In the genomic region with DNA sequence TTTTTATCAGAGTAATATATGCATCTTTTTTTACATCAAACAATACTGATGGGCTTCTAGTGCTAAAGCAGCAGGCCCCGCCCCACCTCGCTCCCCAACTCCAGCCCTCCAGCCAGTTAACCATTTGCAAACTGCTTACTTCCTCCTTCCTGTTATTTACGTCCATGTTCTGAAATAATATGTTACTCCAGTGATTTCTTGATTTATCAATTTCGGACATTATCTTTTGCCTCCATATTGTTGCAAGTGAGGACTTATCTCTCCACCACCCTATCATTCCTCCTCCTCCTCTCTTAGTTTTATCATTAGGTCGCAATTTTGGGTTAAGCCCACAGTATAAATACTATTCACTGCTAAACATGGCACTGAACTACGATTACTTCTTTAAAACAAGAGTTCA, we compare ENCODE assay signal across 1 cellular context.
TF ChIP-seq lines count a peak whose summit lies in the region.

No MANE protein-coding gene starts in this region.

TF ChIP-seq in K562, 482 proteins besides CTCF, POLR2A, EP300 and RAD21 (continued from another document and continues in another):
- TF ChIP-seq RBM22 (IDR thresholded peaks at IDR 0.05; ENCODE audit: low read depth, low read length, poor library complexity, severe bottlenecking) (no peak), HCFC1 (IDR thresholded peaks at IDR 0.05; ENCODE audit: low read depth, low read length) (no peak), JUN (IDR thresholded peaks at IDR 0.05; ENCODE audit: borderline replicate concordance, low read depth, low read length) (no peak), JUN (CRISPR knock-in tag; IDR thresholded peaks at IDR 0.05; ENCODE audit: borderline replicate concordance) (no peak), CBFA2T3 (IDR thresholded peaks at IDR 0.05) (peak; percentile 84), ZNF77 (CRISPR knock-in tag; IDR thresholded peaks at IDR 0.05) (no peak), DDX20 (tag; IDR thresholded peaks at IDR 0.05; ENCODE audit: low read depth) (no peak), GATAD2A (IDR thresholded peaks at IDR 0.05) (peak; percentile 18; the same call in 1 of the 2 replicates), TCFL5 (CRISPR knock-in tag; conservative IDR thresholded peaks at IDR 0.05) (no peak), KDM1A (IDR thresholded peaks at IDR 0.05) (peak; percentile 47 to 64; a peak in 3 of 4 replicates), DPF2 (IDR thresholded peaks at IDR 0.05) (peak; percentile 84), SMAD2 (IDR thresholded peaks at IDR 0.05; ENCODE audit: low read depth, low read length) (no peak), ATF7 (IDR thresholded peaks at IDR 0.05) (no peak), NEUROD1 (IDR thresholded peaks at IDR 0.05; ENCODE audit: borderline replicate concordance, low read depth, low read length, partially characterized antibody) (no peak)
- TF ChIP-seq, protein P1, sequence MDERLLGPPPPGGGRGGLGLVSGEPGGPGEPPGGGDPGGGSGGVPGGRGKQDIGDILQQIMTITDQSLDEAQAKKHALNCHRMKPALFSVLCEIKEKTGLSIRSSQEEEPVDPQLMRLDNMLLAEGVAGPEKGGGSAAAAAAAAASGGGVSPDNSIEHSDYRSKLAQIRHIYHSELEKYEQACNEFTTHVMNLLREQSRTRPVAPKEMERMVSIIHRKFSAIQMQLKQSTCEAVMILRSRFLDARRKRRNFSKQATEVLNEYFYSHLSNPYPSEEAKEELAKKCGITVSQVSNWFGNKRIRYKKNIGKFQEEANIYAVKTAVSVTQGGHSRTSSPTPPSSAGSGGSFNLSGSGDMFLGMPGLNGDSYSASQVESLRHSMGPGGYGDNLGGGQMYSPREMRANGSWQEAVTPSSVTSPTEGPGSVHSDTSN (CRISPR knock-in tag; IDR thresholded peaks at IDR 0.05; ENCODE audit: low read depth), result no peak
- TF ChIP-seq, protein P1 (tag; conservative IDR thresholded peaks at IDR 0.05; ENCODE audit: low read depth), result peak; percentile 55; the same call in 1 of the 2 replicates
- TF ChIP-seq, protein P2, sequence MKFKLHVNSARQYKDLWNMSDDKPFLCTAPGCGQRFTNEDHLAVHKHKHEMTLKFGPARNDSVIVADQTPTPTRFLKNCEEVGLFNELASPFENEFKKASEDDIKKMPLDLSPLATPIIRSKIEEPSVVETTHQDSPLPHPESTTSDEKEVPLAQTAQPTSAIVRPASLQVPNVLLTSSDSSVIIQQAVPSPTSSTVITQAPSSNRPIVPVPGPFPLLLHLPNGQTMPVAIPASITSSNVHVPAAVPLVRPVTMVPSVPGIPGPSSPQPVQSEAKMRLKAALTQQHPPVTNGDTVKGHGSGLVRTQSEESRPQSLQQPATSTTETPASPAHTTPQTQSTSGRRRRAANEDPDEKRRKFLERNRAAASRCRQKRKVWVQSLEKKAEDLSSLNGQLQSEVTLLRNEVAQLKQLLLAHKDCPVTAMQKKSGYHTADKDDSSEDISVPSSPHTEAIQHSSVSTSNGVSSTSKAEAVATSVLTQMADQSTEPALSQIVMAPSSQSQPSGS (CRISPR knock-in tag; IDR thresholded peaks at IDR 0.05), result no peak
- TF ChIP-seq, protein P3, sequence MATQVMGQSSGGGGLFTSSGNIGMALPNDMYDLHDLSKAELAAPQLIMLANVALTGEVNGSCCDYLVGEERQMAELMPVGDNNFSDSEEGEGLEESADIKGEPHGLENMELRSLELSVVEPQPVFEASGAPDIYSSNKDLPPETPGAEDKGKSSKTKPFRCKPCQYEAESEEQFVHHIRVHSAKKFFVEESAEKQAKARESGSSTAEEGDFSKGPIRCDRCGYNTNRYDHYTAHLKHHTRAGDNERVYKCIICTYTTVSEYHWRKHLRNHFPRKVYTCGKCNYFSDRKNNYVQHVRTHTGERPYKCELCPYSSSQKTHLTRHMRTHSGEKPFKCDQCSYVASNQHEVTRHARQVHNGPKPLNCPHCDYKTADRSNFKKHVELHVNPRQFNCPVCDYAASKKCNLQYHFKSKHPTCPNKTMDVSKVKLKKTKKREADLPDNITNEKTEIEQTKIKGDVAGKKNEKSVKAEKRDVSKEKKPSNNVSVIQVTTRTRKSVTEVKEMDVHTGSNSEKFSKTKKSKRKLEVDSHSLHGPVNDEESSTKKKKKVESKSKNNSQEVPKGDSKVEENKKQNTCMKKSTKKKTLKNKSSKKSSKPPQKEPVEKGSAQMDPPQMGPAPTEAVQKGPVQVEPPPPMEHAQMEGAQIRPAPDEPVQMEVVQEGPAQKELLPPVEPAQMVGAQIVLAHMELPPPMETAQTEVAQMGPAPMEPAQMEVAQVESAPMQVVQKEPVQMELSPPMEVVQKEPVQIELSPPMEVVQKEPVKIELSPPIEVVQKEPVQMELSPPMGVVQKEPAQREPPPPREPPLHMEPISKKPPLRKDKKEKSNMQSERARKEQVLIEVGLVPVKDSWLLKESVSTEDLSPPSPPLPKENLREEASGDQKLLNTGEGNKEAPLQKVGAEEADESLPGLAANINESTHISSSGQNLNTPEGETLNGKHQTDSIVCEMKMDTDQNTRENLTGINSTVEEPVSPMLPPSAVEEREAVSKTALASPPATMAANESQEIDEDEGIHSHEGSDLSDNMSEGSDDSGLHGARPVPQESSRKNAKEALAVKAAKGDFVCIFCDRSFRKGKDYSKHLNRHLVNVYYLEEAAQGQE (CRISPR knock-in tag; IDR thresholded peaks at IDR 0.05; ENCODE audit: low read depth), result no peak
- TF ChIP-seq, protein P4, sequence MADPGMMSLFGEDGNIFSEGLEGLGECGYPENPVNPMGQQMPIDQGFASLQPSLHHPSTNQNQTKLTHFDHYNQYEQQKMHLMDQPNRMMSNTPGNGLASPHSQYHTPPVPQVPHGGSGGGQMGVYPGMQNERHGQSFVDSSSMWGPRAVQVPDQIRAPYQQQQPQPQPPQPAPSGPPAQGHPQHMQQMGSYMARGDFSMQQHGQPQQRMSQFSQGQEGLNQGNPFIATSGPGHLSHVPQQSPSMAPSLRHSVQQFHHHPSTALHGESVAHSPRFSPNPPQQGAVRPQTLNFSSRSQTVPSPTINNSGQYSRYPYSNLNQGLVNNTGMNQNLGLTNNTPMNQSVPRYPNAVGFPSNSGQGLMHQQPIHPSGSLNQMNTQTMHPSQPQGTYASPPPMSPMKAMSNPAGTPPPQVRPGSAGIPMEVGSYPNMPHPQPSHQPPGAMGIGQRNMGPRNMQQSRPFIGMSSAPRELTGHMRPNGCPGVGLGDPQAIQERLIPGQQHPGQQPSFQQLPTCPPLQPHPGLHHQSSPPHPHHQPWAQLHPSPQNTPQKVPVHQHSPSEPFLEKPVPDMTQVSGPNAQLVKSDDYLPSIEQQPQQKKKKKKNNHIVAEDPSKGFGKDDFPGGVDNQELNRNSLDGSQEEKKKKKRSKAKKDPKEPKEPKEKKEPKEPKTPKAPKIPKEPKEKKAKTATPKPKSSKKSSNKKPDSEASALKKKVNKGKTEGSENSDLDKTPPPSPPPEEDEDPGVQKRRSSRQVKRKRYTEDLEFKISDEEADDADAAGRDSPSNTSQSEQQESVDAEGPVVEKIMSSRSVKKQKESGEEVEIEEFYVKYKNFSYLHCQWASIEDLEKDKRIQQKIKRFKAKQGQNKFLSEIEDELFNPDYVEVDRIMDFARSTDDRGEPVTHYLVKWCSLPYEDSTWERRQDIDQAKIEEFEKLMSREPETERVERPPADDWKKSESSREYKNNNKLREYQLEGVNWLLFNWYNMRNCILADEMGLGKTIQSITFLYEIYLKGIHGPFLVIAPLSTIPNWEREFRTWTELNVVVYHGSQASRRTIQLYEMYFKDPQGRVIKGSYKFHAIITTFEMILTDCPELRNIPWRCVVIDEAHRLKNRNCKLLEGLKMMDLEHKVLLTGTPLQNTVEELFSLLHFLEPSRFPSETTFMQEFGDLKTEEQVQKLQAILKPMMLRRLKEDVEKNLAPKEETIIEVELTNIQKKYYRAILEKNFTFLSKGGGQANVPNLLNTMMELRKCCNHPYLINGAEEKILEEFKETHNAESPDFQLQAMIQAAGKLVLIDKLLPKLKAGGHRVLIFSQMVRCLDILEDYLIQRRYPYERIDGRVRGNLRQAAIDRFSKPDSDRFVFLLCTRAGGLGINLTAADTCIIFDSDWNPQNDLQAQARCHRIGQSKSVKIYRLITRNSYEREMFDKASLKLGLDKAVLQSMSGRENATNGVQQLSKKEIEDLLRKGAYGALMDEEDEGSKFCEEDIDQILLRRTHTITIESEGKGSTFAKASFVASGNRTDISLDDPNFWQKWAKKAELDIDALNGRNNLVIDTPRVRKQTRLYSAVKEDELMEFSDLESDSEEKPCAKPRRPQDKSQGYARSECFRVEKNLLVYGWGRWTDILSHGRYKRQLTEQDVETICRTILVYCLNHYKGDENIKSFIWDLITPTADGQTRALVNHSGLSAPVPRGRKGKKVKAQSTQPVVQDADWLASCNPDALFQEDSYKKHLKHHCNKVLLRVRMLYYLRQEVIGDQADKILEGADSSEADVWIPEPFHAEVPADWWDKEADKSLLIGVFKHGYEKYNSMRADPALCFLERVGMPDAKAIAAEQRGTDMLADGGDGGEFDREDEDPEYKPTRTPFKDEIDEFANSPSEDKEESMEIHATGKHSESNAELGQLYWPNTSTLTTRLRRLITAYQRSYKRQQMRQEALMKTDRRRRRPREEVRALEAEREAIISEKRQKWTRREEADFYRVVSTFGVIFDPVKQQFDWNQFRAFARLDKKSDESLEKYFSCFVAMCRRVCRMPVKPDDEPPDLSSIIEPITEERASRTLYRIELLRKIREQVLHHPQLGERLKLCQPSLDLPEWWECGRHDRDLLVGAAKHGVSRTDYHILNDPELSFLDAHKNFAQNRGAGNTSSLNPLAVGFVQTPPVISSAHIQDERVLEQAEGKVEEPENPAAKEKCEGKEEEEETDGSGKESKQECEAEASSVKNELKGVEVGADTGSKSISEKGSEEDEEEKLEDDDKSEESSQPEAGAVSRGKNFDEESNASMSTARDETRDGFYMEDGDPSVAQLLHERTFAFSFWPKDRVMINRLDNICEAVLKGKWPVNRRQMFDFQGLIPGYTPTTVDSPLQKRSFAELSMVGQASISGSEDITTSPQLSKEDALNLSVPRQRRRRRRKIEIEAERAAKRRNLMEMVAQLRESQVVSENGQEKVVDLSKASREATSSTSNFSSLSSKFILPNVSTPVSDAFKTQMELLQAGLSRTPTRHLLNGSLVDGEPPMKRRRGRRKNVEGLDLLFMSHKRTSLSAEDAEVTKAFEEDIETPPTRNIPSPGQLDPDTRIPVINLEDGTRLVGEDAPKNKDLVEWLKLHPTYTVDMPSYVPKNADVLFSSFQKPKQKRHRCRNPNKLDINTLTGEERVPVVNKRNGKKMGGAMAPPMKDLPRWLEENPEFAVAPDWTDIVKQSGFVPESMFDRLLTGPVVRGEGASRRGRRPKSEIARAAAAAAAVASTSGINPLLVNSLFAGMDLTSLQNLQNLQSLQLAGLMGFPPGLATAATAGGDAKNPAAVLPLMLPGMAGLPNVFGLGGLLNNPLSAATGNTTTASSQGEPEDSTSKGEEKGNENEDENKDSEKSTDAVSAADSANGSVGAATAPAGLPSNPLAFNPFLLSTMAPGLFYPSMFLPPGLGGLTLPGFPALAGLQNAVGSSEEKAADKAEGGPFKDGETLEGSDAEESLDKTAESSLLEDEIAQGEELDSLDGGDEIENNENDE (IDR thresholded peaks at IDR 0.05; ENCODE audit: low read depth, low read length), result no peak
- TF ChIP-seq, protein P5, sequence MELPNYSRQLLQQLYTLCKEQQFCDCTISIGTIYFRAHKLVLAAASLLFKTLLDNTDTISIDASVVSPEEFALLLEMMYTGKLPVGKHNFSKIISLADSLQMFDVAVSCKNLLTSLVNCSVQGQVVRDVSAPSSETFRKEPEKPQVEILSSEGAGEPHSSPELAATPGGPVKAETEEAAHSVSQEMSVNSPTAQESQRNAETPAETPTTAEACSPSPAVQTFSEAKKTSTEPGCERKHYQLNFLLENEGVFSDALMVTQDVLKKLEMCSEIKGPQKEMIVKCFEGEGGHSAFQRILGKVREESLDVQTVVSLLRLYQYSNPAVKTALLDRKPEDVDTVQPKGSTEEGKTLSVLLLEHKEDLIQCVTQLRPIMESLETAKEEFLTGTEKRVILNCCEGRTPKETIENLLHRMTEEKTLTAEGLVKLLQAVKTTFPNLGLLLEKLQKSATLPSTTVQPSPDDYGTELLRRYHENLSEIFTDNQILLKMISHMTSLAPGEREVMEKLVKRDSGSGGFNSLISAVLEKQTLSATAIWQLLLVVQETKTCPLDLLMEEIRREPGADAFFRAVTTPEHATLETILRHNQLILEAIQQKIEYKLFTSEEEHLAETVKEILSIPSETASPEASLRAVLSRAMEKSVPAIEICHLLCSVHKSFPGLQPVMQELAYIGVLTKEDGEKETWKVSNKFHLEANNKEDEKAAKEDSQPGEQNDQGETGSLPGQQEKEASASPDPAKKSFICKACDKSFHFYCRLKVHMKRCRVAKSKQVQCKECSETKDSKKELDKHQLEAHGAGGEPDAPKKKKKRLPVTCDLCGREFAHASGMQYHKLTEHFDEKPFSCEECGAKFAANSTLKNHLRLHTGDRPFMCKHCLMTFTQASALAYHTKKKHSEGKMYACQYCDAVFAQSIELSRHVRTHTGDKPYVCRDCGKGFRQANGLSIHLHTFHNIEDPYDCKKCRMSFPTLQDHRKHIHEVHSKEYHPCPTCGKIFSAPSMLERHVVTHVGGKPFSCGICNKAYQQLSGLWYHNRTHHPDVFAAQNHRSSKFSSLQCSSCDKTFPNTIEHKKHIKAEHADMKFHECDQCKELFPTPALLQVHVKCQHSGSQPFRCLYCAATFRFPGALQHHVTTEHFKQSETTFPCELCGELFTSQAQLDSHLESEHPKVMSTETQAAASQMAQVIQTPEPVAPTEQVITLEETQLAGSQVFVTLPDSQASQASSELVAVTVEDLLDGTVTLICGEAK (IDR thresholded peaks at IDR 0.05), result 0 out of 2 replicates have a peak, but pooled peaks have one; percentile 29
- TF ChIP-seq, protein P5 (CRISPR knock-in tag; IDR thresholded peaks at IDR 0.05), result no peak
